1 cellular context compared by ENCODE assay signal in the genomic region with DNA sequence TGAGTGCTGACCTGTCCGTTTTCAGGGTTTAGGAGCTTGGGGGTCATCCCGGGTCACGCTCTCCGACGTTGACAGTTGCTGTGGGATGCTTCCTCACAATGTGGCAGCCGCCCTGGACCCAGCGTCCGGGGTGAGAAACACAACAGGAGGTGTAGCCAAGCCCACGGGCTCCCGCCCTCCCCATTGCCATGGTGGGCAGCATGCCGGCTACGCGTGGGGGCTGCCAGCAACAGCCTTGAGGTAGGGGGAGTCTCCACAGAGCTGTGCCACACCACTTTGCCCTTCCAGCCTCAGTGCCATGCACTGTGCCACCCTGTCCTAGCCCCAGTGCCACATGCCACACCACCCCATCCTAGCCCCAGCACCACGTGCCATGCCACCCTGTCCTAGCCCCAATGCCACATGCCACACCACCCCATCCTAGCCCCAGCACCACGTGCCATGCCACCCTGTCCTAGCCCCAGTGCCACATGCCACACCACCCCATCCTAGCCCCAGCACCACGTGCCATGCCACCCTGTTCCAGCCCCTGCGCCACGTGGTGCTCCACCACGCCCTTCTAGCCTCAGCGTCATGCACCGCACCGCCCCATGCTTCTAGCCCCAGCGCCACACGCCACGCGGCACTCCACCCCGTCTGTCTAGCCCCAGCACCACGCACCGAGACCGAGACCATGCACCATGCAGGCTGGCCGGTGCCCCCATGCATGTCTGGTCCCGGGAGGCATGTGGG.
TF ChIP-seq lines count a peak whose summit lies in the region.

No MANE protein-coding gene starts in this region.

TF ChIP-seq in GM12878, 131 proteins besides CTCF, POLR2A, EP300 and RAD21:
- TF ChIP-seq CHD2 (IDR thresholded peaks at IDR 0.05; ENCODE audit: borderline replicate concordance, low read depth, low read length) (no peak), FOXK2 (IDR thresholded peaks at IDR 0.05) (no peak), ZNF207 (IDR thresholded peaks at IDR 0.05; ENCODE audit: borderline replicate concordance) (no peak), FOS (IDR thresholded peaks at IDR 0.05; ENCODE audit: borderline replicate concordance, extremely low read depth, insufficient read length) (no peak), TAF1 (IDR thresholded peaks at IDR 0.05; ENCODE audit: borderline replicate concordance, low read depth, low read length) (no peak), EED (IDR thresholded peaks at IDR 0.05; ENCODE audit: low read depth) (no peak), HDAC2 (IDR thresholded peaks at IDR 0.05) (no peak)
- TF ChIP-seq, protein P1, sequence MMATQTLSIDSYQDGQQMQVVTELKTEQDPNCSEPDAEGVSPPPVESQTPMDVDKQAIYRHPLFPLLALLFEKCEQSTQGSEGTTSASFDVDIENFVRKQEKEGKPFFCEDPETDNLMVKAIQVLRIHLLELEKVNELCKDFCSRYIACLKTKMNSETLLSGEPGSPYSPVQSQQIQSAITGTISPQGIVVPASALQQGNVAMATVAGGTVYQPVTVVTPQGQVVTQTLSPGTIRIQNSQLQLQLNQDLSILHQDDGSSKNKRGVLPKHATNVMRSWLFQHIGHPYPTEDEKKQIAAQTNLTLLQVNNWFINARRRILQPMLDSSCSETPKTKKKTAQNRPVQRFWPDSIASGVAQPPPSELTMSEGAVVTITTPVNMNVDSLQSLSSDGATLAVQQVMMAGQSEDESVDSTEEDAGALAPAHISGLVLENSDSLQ (IDR thresholded peaks at IDR 0.05): no peak
